In genomic region chr1:200081151-200081981, GRCh38 we compare ENCODE assay signal across 19 cellular contexts. TPM values are rescaled to one million over a fixed set of nuclear protein-coding genes. Genes with fewer than 3 reads are reported as not detected.
DNase-seq lines count a peak whose midpoint lies in the region; ATAC-seq and TF ChIP-seq lines count a peak whose summit lies in the region.
"Had no signal": no experiment of that assay in that cellular context is flagged by ENCODE, and none has a peak within 500 bp of the region (broad histone marks: within the 10 kb centered on the region; RNA-seq: fewer than 3 reads in every experiment).

No MANE protein-coding gene starts in this region.

- no TSS peak for BruUV-seq in Caco-2 (replicated peaks; lab: Mats Ljungman, UMichigan)

- H3K4me1 Mint-ChIP-seq in stimulated activated naive CD8-positive, alpha-beta T cell treated with anti-CD3 and anti-CD28 coated beads, Interleukin-15, amount 100 ng/mL, for 72 hours: no peaks in the 10 kb centered on the region
- H3K4me1 Mint-ChIP-seq in Caco-2 (ENCODE audit: low read depth, unreplicated experiment): peaks cover under 1% of the 10 kb centered on the region
- H3K4me1 Mint-ChIP-seq: activated T-helper 17 cell treated with anti-CD3 and anti-CD28 coated beads, Interleukin-2, amount 50 U/mL, for 72 hours had no signal

- intact Hi-C loops in Caco-2 (cut with micrococcal nuclease; ENCODE audit: unreplicated experiment): no loop called here

- H3K36me3 Mint-ChIP-seq in Caco-2 (ENCODE audit: insufficient read depth, unreplicated experiment): no peaks in the 10 kb centered on the region

- no peak overlapping the region for H2AFZ ChIP-seq in ACC112 (ENCODE audit: low read length, unreplicated experiment)

- no peak for ATAC-seq in stimulated activated naive CD8-positive, alpha-beta T cell treated with anti-CD3 and anti-CD28 coated beads, Interleukin-15, amount 100 ng/mL, for 72 hours
- ATAC-seq: activated T-helper 17 cell treated with anti-CD3 and anti-CD28 coated beads, Interleukin-2, amount 50 U/mL, for 72 hours; heart left ventricle; K562; left lobe of liver had no signal

- no peaks in the 10 kb centered on the region for H3K9me3 Mint-ChIP-seq in stimulated activated naive CD8-positive, alpha-beta T cell treated with anti-CD3 and anti-CD28 coated beads, Interleukin-15, amount 100 ng/mL, for 72 hours
- H3K9me3 Mint-ChIP-seq in Caco-2 (ENCODE audit: unreplicated experiment): no peaks in the 10 kb centered on the region
- H3K9me3 Mint-ChIP-seq: activated T-helper 17 cell treated with anti-CD3 and anti-CD28 coated beads, Interleukin-2, amount 50 U/mL, for 72 hours had no signal

- no peaks in the 10 kb centered on the region for H3K27me3 ChIP-seq in ACC112 (ENCODE audit: insufficient read depth, low read length)
- no peaks in the 10 kb centered on the region for H3K27me3 ChIP-seq in HUES48 (ENCODE audit: control insufficient read depth, insufficient read depth, low read length)
- no peaks in the 10 kb centered on the region for H3K27me3 ChIP-seq in iPS DF 6.9 (ENCODE audit: control insufficient read depth, insufficient read depth, low read length)
- no peaks in the 10 kb centered on the region for H3K27me3 ChIP-seq in Caco-2 (replicated peaks; ENCODE audit: control insufficient read depth, insufficient read depth, low read length)
- H3K27me3 ChIP-seq: vagina had no signal

- no peaks in the 10 kb centered on the region for H3K9me3 ChIP-seq in HUES48 (ENCODE audit: control insufficient read depth, insufficient read depth, low read length)
- no peaks in the 10 kb centered on the region for H3K9me3 ChIP-seq in iPS DF 6.9 (ENCODE audit: control insufficient read depth, insufficient read depth, low read length)
- no peaks in the 10 kb centered on the region for H3K9me3 ChIP-seq in Caco-2
- H3K9me3 ChIP-seq: adrenal gland, heart left ventricle, stomach, vagina had no signal

- CTCF ChIA-PET in Caco-2 (lab: Charles Lee): no interaction called here

- H3K27ac ChIP-seq in ACC112 (ENCODE audit: low read depth, low read length) (no peak overlapping the region), HUES48 (ENCODE audit: low read depth, low read length) (peak overlapping the region; percentile 74), VCaP (peak overlapping the region; percentile 39), iPS DF 6.9 (ENCODE audit: low read length) (no peak overlapping the region)
- H3K27ac ChIP-seq: adrenal gland, RWPE1, stomach, vagina had no signal

- H3K27me3 Mint-ChIP-seq in stimulated activated naive CD8-positive, alpha-beta T cell treated with anti-CD3 and anti-CD28 coated beads, Interleukin-15, amount 100 ng/mL, for 72 hours: peaks cover 24% of the 10 kb centered on the region
- no peaks in the 10 kb centered on the region for H3K27me3 Mint-ChIP-seq in Caco-2 (ENCODE audit: insufficient read depth, unreplicated experiment)

- DNase-seq in iPS DF 6.9 (ENCODE audit: low read depth, low spot score): peak; percentile 52
- DNase-seq in T-helper 9 cell: no peak
- DNase-seq in stimulated activated naive CD8-positive, alpha-beta T cell treated with anti-CD3 and anti-CD28 coated beads, Interleukin-15, amount 100 ng/mL, for 72 hours: no peak
- no peak for DNase-seq in NCI-H510A (lab: John Stamatoyannopoulos, UW)
- no peak for DNase-seq in Caco-2
- DNase-seq: adrenal gland; GDM1; heart left ventricle; NCI-H446 treated with DMSO at 0.1 percent for 48 hours; stimulated activated CD4-positive, alpha-beta T cell treated with anti-CD3 and anti-CD28 coated beads, Interleukin-15, amount 100 ng/mL, for 24 hours; stomach had no signal

- H3K36me3 ChIP-seq in ACC112 (ENCODE audit: insufficient read depth, low read length): no peaks in the 10 kb centered on the region
- no peaks in the 10 kb centered on the region for H3K36me3 ChIP-seq in HUES48 (ENCODE audit: control insufficient read depth, insufficient read depth, low read length)
- H3K36me3 ChIP-seq in iPS DF 6.9 (ENCODE audit: control insufficient read depth, insufficient read depth, low read length): no peaks in the 10 kb centered on the region
- no peaks in the 10 kb centered on the region for H3K36me3 ChIP-seq in Caco-2 (ENCODE audit: control insufficient read depth, insufficient read depth, low read length)
- H3K36me3 ChIP-seq: adrenal gland, heart left ventricle, stomach, vagina had no signal

- no CpG with 5 or more reads among the region's 6 CpGs for WGBS in iPS DF 6.9 (ENCODE audit: insufficient coverage, insufficient read length)

- H3K4me1 ChIP-seq in ACC112 (ENCODE audit: control insufficient read depth, insufficient read depth, low read length, unreplicated experiment) (peaks cover 26% of the 10 kb centered on the region), HUES48 (ENCODE audit: control insufficient read depth, insufficient read depth, low read length) (peaks cover 40% of the 10 kb centered on the region), iPS DF 6.9 (ENCODE audit: control insufficient read depth, insufficient read depth, low read length) (peaks cover 2% of the 10 kb centered on the region; the same call in 1 of the 2 replicates), Caco-2 (no peaks in the 10 kb centered on the region)
- H3K4me1 ChIP-seq: adrenal gland, vagina had no signal

- H3K4me3 ChIP-seq in ACC112 (ENCODE audit: low read depth, low read length) (peak overlapping the region; percentile 31; the same call in 1 of the 2 replicates), HUES48 (ENCODE audit: low read depth, low read length) (peak overlapping the region; percentile 39), iPS DF 6.9 (ENCODE audit: low read length) (no peak overlapping the region), Caco-2 (ENCODE audit: low read depth, low read length) (no peak overlapping the region)
- H3K4me3 ChIP-seq: adrenal gland, K562, stomach, vagina had no signal

- POLR2A ChIA-PET in Caco-2 (lab: Charles Lee): no interaction called here

- H3K4me3 Mint-ChIP-seq in stimulated activated naive CD8-positive, alpha-beta T cell treated with anti-CD3 and anti-CD28 coated beads, Interleukin-15, amount 100 ng/mL, for 72 hours: no peak overlapping the region
- H3K4me3 Mint-ChIP-seq in Caco-2 (ENCODE audit: unreplicated experiment): no peak overlapping the region
- H3K4me3 Mint-ChIP-seq: activated T-helper 17 cell treated with anti-CD3 and anti-CD28 coated beads, Interleukin-2, amount 50 U/mL, for 72 hours had no signal

- H3K9ac ChIP-seq in HUES48 (ENCODE audit: low read depth, low read length): no peak overlapping the region

- no peaks in the 10 kb centered on the region for H3K79me2 ChIP-seq in ACC112 (ENCODE audit: control insufficient read depth, insufficient read depth, low read length, unreplicated experiment)

- H3K27ac Mint-ChIP-seq in stimulated activated naive CD8-positive, alpha-beta T cell treated with anti-CD3 and anti-CD28 coated beads, Interleukin-15, amount 100 ng/mL, for 72 hours: no peak overlapping the region
- H3K27ac Mint-ChIP-seq in Caco-2 (ENCODE audit: unreplicated experiment): no peak overlapping the region
- H3K27ac Mint-ChIP-seq: activated T-helper 17 cell treated with anti-CD3 and anti-CD28 coated beads, Interleukin-2, amount 50 U/mL, for 72 hours had no signal

- TF ChIP-seq CTCF in VCaP (conservative IDR thresholded peaks at IDR 0.05) (no peak), Caco-2 (IDR thresholded peaks at IDR 0.05; ENCODE audit: insufficient read depth in 1 of 2, low read depth in 1 of 2, low read length in 1 of 2, severe bottlenecking in 1 of 2, unreplicated experiment in 1 of 2) (no peak)

RNA-seq across cellular contexts. Expression of gene NR5A2, which starts 53.9 kb away (rescaled TPM):
- total RNA-seq in Caco-2 (2022): 6.5 and 9.1 TPM in 2 replicates

Comparison
In these comparisons a context has a peak if more than half of its experiments do, and no peak if none do; other contexts are left out.
1. H3K27ac ChIP-seq: peak in HUES48 (single experiment) and VCaP (single experiment); none in ACC112 (single experiment) and iPS DF 6.9 (single experiment).
2. H3K4me3 ChIP-seq: peak in ACC112 (single experiment) and HUES48 (single experiment); none in iPS DF 6.9 (single experiment) and Caco-2 (single experiment).